ENCODE assay signal across 1 cellular context in the genomic region with DNA sequence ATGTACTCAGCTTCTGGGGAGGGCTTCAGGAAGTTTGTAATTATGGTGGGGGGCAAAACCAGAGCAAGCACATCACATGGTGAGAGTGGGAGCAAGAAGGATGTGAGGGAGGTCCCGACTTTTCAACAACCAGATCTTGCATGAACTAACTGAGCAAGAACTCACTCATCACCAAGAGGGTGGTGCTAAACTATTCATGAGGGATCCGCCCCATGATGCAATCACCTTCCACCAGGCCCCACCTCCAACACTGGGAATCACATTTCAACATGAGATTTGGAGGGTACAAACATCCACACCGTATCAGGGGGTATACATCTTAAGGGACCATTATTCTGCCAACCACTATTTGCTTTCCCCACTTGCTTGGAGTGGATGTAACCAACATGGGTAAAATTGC.
TF ChIP-seq lines count a peak whose summit lies in the region.

No MANE protein-coding gene starts in this region.

TF ChIP-seq in K562, 482 proteins besides CTCF, POLR2A, EP300 and RAD21 (continued from another document):
- TF ChIP-seq, protein P1, sequence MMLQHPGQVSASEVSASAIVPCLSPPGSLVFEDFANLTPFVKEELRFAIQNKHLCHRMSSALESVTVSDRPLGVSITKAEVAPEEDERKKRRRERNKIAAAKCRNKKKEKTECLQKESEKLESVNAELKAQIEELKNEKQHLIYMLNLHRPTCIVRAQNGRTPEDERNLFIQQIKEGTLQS (IDR thresholded peaks at IDR 0.05): peak; percentile 92
- TF ChIP-seq, protein P1 (CRISPR knock-in tag; conservative IDR thresholded peaks at IDR 0.05): no peak
- TF ChIP-seq ATF7 (IDR thresholded peaks at IDR 0.05): peak; percentile 48; the same call in 1 of the 2 replicates
- 0 out of 2 replicates have a peak, but pooled peaks have one; percentile 29 for TF ChIP-seq JUND (IDR thresholded peaks at IDR 0.05; ENCODE audit: borderline replicate concordance, low read depth, low read length)
- TF ChIP-seq JUND (tag; IDR thresholded peaks at IDR 0.05; ENCODE audit: borderline replicate concordance, low read depth, low read length): 0 out of 3 replicates have a peak, but pooled peaks have one; percentile 31
- TF ChIP-seq, protein P2, sequence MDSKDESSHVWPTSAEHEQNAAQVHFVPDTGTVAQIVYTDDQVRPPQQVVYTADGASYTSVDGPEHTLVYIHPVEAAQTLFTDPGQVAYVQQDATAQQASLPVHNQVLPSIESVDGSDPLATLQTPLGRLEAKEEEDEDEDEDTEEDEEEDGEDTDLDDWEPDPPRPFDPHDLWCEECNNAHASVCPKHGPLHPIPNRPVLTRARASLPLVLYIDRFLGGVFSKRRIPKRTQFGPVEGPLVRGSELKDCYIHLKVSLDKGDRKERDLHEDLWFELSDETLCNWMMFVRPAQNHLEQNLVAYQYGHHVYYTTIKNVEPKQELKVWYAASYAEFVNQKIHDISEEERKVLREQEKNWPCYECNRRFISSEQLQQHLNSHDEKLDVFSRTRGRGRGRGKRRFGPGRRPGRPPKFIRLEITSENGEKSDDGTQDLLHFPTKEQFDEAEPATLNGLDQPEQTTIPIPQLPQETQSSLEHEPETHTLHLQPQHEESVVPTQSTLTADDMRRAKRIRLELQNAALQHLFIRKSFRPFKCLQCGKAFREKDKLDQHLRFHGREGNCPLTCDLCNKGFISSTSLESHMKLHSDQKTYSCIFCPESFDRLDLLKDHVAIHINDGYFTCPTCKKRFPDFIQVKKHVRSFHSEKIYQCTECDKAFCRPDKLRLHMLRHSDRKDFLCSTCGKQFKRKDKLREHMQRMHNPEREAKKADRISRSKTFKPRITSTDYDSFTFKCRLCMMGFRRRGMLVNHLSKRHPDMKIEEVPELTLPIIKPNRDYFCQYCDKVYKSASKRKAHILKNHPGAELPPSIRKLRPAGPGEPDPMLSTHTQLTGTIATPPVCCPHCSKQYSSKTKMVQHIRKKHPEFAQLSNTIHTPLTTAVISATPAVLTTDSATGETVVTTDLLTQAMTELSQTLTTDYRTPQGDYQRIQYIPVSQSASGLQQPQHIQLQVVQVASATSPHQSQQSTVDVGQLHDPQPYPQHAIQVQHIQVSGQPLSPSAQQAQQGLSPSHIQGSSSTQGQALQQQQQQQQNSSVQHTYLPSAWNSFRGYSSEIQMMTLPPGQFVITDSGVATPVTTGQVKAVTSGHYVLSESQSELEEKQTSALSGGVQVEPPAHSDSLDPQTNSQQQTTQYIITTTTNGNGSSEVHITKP (IDR thresholded peaks at IDR 0.05; ENCODE audit: partially characterized antibody): no peak
- peak; percentile 83 for TF ChIP-seq MEIS2 (IDR thresholded peaks at IDR 0.05; ENCODE audit: partially characterized antibody)
- TF ChIP-seq CEBPB (tag; IDR thresholded peaks at IDR 0.05): peak; percentile 79
- no peak for TF ChIP-seq BCL6 (CRISPR knock-in tag; IDR thresholded peaks at IDR 0.05)
